Comparison of ENCODE assay signal across 8 cellular contexts in genomic region chr1:32221980-32222751, GRCh38. TPM values are rescaled to one million over a fixed set of nuclear protein-coding genes. Genes with fewer than 3 reads are reported as not detected.
DNase-seq lines count a peak whose midpoint lies in the region; ATAC-seq and TF ChIP-seq lines count a peak whose summit lies in the region.

EIF3I (plus strand) TSS chr1:32222407; CDS start chr1:32222442, 35 bp downstream.
TMEM234 (minus strand) TSS chr1:32222353; CDS start chr1:32222322, 31 bp downstream.

- H3K27me3 Mint-ChIP-seq in activated CD4-positive, alpha-beta T cell treated with anti-CD3 and anti-CD28 coated beads, Interleukin-2, amount 10 ng/mL, durations not matched to agents 24 days and 14 days = no peaks in the 10 kb centered on the region

- peak within 1 kb of the TSS; percentile 95 for H3K27ac Mint-ChIP-seq in activated CD4-positive, alpha-beta T cell treated with anti-CD3 and anti-CD28 coated beads, Interleukin-2, amount 10 ng/mL, durations not matched to agents 24 days and 14 days

- H3K36me3 ChIP-seq in colonic mucosa = peaks cover under 1% of the 10 kb centered on the region

- H3K36me3 Mint-ChIP-seq in activated CD4-positive, alpha-beta T cell treated with anti-CD3 and anti-CD28 coated beads, Interleukin-2, amount 10 ng/mL, durations not matched to agents 24 days and 14 days (ENCODE audit: low read depth) = peaks cover 20% of the 10 kb centered on the region

- peak; percentile 86 for TF ChIP-seq POLR2A in GM19193 (IDR thresholded peaks at IDR 0.05; ENCODE audit: extremely low read depth, insufficient read depth, insufficient read length)

- H3K4me3 Mint-ChIP-seq in activated CD4-positive, alpha-beta T cell treated with anti-CD3 and anti-CD28 coated beads, Interleukin-2, amount 10 ng/mL, durations not matched to agents 24 days and 14 days = peak within 1 kb of the TSS; percentile 94

- peaks cover 12% of the 10 kb centered on the region for H3K4me1 ChIP-seq in colonic mucosa

- intact Hi-C loops in activated CD4-positive, alpha-beta T cell treated with anti-CD3 and anti-CD28 coated beads, Interleukin-2, amount 10 ng/mL, durations not matched to agents 24 days and 14 days (cut with micrococcal nuclease) = loop anchor here (1.0 to 5.0 kb wide), 5 partner anchors 17 to 172 kb away; partner anchors contain the start of genes BSDC1, HDAC1, IQCC and MARCKSL1
- intact Hi-C loops in colonic mucosa (cut with DNase I) = no loop called here

- H3K4me3 ChIP-seq in colonic mucosa = peak within 1 kb of the TSS; percentile 65

- H3K9me3 Mint-ChIP-seq in activated CD4-positive, alpha-beta T cell treated with anti-CD3 and anti-CD28 coated beads, Interleukin-2, amount 10 ng/mL, durations not matched to agents 24 days and 14 days = no peaks in the 10 kb centered on the region

- H3K4me1 Mint-ChIP-seq in activated CD4-positive, alpha-beta T cell treated with anti-CD3 and anti-CD28 coated beads, Interleukin-2, amount 10 ng/mL, durations not matched to agents 24 days and 14 days = peaks cover 29% of the 10 kb centered on the region

- no peaks in the 10 kb centered on the region for H3K9me3 ChIP-seq in colonic mucosa

- peak within 1 kb of the TSS; percentile 68 for H3K27ac ChIP-seq in colonic mucosa

- DNase-seq in AG20443 (ENCODE audit: low spot score) (peak; percentile 95), NCI-H524 treated with DMSO at 0.1 percent for 48 hours (lab: John Stamatoyannopoulos, UW) (peak; percentile 49), colonic mucosa (peak; percentile 95), kidney tubule cell (ENCODE audit: low spot score) (peak; percentile 94)
- DNase-seq in activated CD4-positive, alpha-beta T cell treated with anti-CD3 and anti-CD28 coated beads, Interleukin-2, amount 10 ng/mL, durations not matched to agents 24 days and 14 days = peak; percentile 98
- peak; percentile 71 to 87 (median 84) for DNase-seq in stimulated activated CD4-positive, alpha-beta T cell treated with anti-CD3 and anti-CD28 coated beads, Interleukin-1b, Interleukin-23, amount 100 ng/mL, for 24 hours (ENCODE audit: low read depth in 4 of 4, low spot score in 1 of 4)

- peak; percentile 89 for ATAC-seq in HG03439 (IDR thresholded peaks at IDR 0.05; ENCODE audit: unreplicated experiment)

- peak within 1 kb of the TSS; percentile 83 to 98 for H3K9ac ChIP-seq in colonic mucosa (ENCODE audit: low read depth in 2 of 2, low read length in 2 of 2)

- H3K27me3 ChIP-seq in colonic mucosa = no peaks in the 10 kb centered on the region

- TF ChIP-seq CTCF in colonic mucosa (IDR thresholded peaks at IDR 0.05) = no peak

RNA-seq across cellular contexts. Expression of gene EIF3I, which starts in this region (rescaled TPM):
- total RNA-seq in activated CD4-positive, alpha-beta T cell treated with anti-CD3 and anti-CD28 coated beads, Interleukin-2, amount 10 ng/mL, durations not matched to agents 24 days and 14 days = 304 and 341 TPM in 2 replicates
- 100 to 1,000 TPM; 142 to 264 TPM for total RNA-seq in colonic mucosa

RNA-seq across cellular contexts. Expression of gene TMEM234, which starts in this region (rescaled TPM):
- 10.6 and 10.9 TPM in 2 replicates for total RNA-seq in activated CD4-positive, alpha-beta T cell treated with anti-CD3 and anti-CD28 coated beads, Interleukin-2, amount 10 ng/mL, durations not matched to agents 24 days and 14 days
- 10 to 100 TPM; 20.3 to 27.0 TPM for total RNA-seq in colonic mucosa

Comparison
In these comparisons a context has a peak if more than half of its experiments do, and no peak if none do; other contexts are left out.
1. Peak in every context shown above with its lines: DNase-seq, ATAC-seq, H3K4me3 ChIP-seq and H3K27ac ChIP-seq.